1 cellular context compared by ENCODE assay signal in genomic region chr20:50029697-50030428, GRCh38.
TF ChIP-seq lines count a peak whose summit lies in the region.

No MANE protein-coding gene starts in this region.

TF ChIP-seq in K562, 482 proteins besides CTCF, POLR2A, EP300 and RAD21 (continued from another document and continues in another):
- no peak for TF ChIP-seq STAT6 (CRISPR knock-in tag; IDR thresholded peaks at IDR 0.05)
- TF ChIP-seq ZFX (CRISPR knock-in tag; IDR thresholded peaks at IDR 0.05), result peak; percentile 40; the same call in 1 of the 2 replicates
- TF ChIP-seq NFIX (CRISPR knock-in tag; IDR thresholded peaks at IDR 0.05; ENCODE audit: low read depth), result no peak
- no peak for TF ChIP-seq MLLT1 (IDR thresholded peaks at IDR 0.05)
- TF ChIP-seq RB1 (IDR thresholded peaks at IDR 0.05; ENCODE audit: low read depth), result no peak
- no peak for TF ChIP-seq CBX2 (IDR thresholded peaks at IDR 0.05; ENCODE audit: insufficient read depth, low read length, poor library complexity, severe bottlenecking)
- no peak; the same call in 1 of the 2 replicates for TF ChIP-seq CREB3L1 (IDR thresholded peaks at IDR 0.05; ENCODE audit: borderline replicate concordance, low read depth)
- TF ChIP-seq TCF7 (IDR thresholded peaks at IDR 0.05; ENCODE audit: borderline replicate concordance), result no peak
- no peak for TF ChIP-seq ZNF79 (CRISPR knock-in tag; IDR thresholded peaks at IDR 0.05; ENCODE audit: low read depth)
- no peak for TF ChIP-seq SMAD1 (IDR thresholded peaks at IDR 0.05; ENCODE audit: low read depth, low read length, partially characterized antibody)
- TF ChIP-seq ZBTB40 (IDR thresholded peaks at IDR 0.05), result no peak
- no peak for TF ChIP-seq ZBTB40 (CRISPR knock-in tag; IDR thresholded peaks at IDR 0.05)
- TF ChIP-seq ZHX1 (conservative IDR thresholded peaks at IDR 0.05; ENCODE audit: low read length), result no peak
- TF ChIP-seq OTX1 (CRISPR knock-in tag; IDR thresholded peaks at IDR 0.05), result no peak
- TF ChIP-seq ZNF224 (CRISPR knock-in tag; IDR thresholded peaks at IDR 0.05), result no peak
- TF ChIP-seq NBN (IDR thresholded peaks at IDR 0.05; ENCODE audit: low read depth), result peak; percentile 61; the same call in 1 of the 2 replicates
- TF ChIP-seq ZBTB7A (IDR thresholded peaks at IDR 0.05; ENCODE audit: borderline replicate concordance, control insufficient read depth, low read depth, low read length), result peak; percentile 73; the same call in 1 of the 2 replicates
- no peak for TF ChIP-seq SRSF7 (optimal IDR thresholded peaks at IDR 0.05; ENCODE audit: low read depth, low read length)
- no peak for TF ChIP-seq ZNF197 (CRISPR knock-in tag; IDR thresholded peaks at IDR 0.05; ENCODE audit: low read depth)
- no peak for TF ChIP-seq TCF15 (CRISPR knock-in tag; IDR thresholded peaks at IDR 0.05)
- TF ChIP-seq SMARCB1 (IDR thresholded peaks at IDR 0.05; ENCODE audit: insufficient read length, low read depth), result no peak
- TF ChIP-seq MEF2D (tag; conservative IDR thresholded peaks at IDR 0.05; ENCODE audit: low read depth), result no peak
- no peak; the same call in 1 of the 2 replicates for TF ChIP-seq TARDBP (IDR thresholded peaks at IDR 0.05)
- no peak for TF ChIP-seq USF1 (CRISPR knock-in tag; IDR thresholded peaks at IDR 0.05)
- no peak for TF ChIP-seq ZBTB1 (CRISPR knock-in tag; IDR thresholded peaks at IDR 0.05; ENCODE audit: borderline replicate concordance, low read depth)
- TF ChIP-seq SNIP1 (IDR thresholded peaks at IDR 0.05; ENCODE audit: low read depth), result no peak
- no peak for TF ChIP-seq ARID3A (IDR thresholded peaks at IDR 0.05; ENCODE audit: borderline replicate concordance, low read depth, low read length)
- TF ChIP-seq ZNF134 (CRISPR knock-in tag; conservative IDR thresholded peaks at IDR 0.05), result no peak
- no peak for TF ChIP-seq E2F3 (CRISPR knock-in tag; IDR thresholded peaks at IDR 0.05)
- peak; percentile 95 for TF ChIP-seq C11orf30 (IDR thresholded peaks at IDR 0.05; ENCODE audit: low read depth)
- TF ChIP-seq ELF1 (tag; IDR thresholded peaks at IDR 0.05), result no peak
- no peak for TF ChIP-seq ZNF280B (CRISPR knock-in tag; IDR thresholded peaks at IDR 0.05)
- no peak for TF ChIP-seq HLTF (IDR thresholded peaks at IDR 0.05)
- no peak for TF ChIP-seq BACH1 (tag; IDR thresholded peaks at IDR 0.05)
- peak in 1 of 2 experiments; percentile 46; a peak in 1 of 4 replicates for TF ChIP-seq KDM4B (IDR thresholded peaks at IDR 0.05; ENCODE audit: borderline replicate concordance in 2 of 2, low read depth in 1 of 2)
